In the genomic region with DNA sequence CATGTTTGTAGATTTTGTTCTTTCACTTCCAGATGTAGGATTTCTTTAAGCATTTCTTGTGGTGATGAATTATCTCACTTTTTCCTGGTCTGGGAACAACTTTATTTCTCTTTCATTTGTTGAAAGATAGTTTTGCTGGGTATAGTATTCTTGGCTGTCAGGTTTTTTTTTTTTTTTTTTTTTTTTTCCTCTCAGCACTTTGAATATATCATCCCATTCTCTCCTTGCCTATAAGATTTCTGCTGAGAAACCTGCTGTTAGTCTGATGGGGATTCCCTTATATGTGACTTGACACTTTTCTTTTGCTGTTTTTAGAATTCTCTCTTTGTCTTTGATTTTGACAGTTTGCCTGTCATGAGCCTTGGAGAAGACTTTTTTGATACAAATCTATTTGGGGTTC, we compare ENCODE assay signal across 33 cellular contexts. TPM values are rescaled to one million over a fixed set of nuclear protein-coding genes. Genes with fewer than 3 reads are reported as not detected.
"Had no signal": no experiment of that assay in that cellular context is flagged by ENCODE, and none has a peak within 500 bp of the region (broad histone marks: within the 10 kb centered on the region; RNA-seq: fewer than 3 reads in every experiment).

No MANE protein-coding gene starts in this region.

- H3K27me3 ChIP-seq: ovary, right atrium auricular region, tibial nerve, uterus had no signal

- H3K4me3 Mint-ChIP-seq: immature natural killer cell; naive thymus-derived CD4-positive, alpha-beta T cell; natural killer cell treated with Interleukin-12 subunit alpha and Interleukin-12 subunit beta and Interleukin-15 and Interleukin-18, amount 100 ng/mL, for 72 hours; stimulated activated naive CD8-positive, alpha-beta T cell treated with anti-CD3 and anti-CD28 coated beads, Interleukin-15, Interleukin-2, amounts not matched to agents 100 ng/mL and 50 ng/mL, for 24 hours; type B pancreatic cell had no signal

- DNase-seq: hypothalamus; immature natural killer cell; kidney; left ventricle myocardium inferior; mesendoderm; midbrain; mucosa of descending colon; naive thymus-derived CD4-positive, alpha-beta T cell; ovary; stimulated activated CD4-positive, alpha-beta T cell treated with anti-CD3 and anti-CD28 coated beads, Interleukin-12 subunit alpha, Interleukin-12 subunit beta, amount 100 ng/mL, for 4 hours; stimulated activated CD4-positive, alpha-beta T cell treated with anti-CD3 and anti-CD28 coated beads, Interleukin-15, amount 100 ng/mL, for 24 hours; stimulated activated CD4-positive, alpha-beta T cell treated with anti-CD3 and anti-CD28 coated beads, Interleukin-2, amount 100 ng/mL, for 24 hours; stimulated activated CD4-positive, alpha-beta T cell treated with anti-CD3 and anti-CD28 coated beads, Interleukin-4, amount 100 ng/mL, for 1 hour; stimulated activated naive CD4-positive, alpha-beta T cell; substantia nigra; uterus had no signal

- H3K27ac Mint-ChIP-seq: immature natural killer cell; naive thymus-derived CD4-positive, alpha-beta T cell; natural killer cell treated with Interleukin-12 subunit alpha and Interleukin-12 subunit beta and Interleukin-15 and Interleukin-18, amount 100 ng/mL, for 72 hours; progenitor cell of endocrine pancreas; stimulated activated naive CD8-positive, alpha-beta T cell treated with anti-CD3 and anti-CD28 coated beads, Interleukin-15, Interleukin-2, amounts not matched to agents 100 ng/mL and 50 ng/mL, for 24 hours; type B pancreatic cell had no signal

- H3K27ac ChIP-seq: left ventricle myocardium inferior, ovary, right atrium auricular region, skin epidermis, tibial nerve, uterus had no signal

- H3K27me3 Mint-ChIP-seq: naive thymus-derived CD4-positive, alpha-beta T cell; progenitor cell of endocrine pancreas had no signal

- H3K4me1 ChIP-seq: tibial nerve, uterus had no signal

- H3K4me3 ChIP-seq: left ventricle myocardium inferior, lung, mucosa of descending colon, ovary, right atrium auricular region, skin epidermis, tibial nerve, uterus had no signal

- FAIRE-seq: islet of Langerhans, kidney had no signal

- H3K36me3 ChIP-seq: ovary, right atrium auricular region, tibial nerve, uterus had no signal

- H3K9me3 ChIP-seq: ovary had no signal

- ATAC-seq: mucosa of descending colon; naive thymus-derived CD4-positive, alpha-beta T cell; natural killer cell treated with Interleukin-12 subunit alpha and Interleukin-12 subunit beta and Interleukin-15 and Interleukin-18, amount 100 ng/mL, for 72 hours; sciatic nerve had no signal

RNA-seq across cellular contexts. Expression of gene SMCO2, which starts 30.5 kb away (rescaled TPM):
- total RNA-seq: left ventricle myocardium inferior, lower leg skin, mucosa of descending colon, myocyte, omental fat pad, ovary, renal cortical epithelial cell, right atrium auricular region, temporal lobe, tibial nerve, ureter, uterus had no signal
- polyA plus RNA-seq: immature natural killer cell; naive thymus-derived CD4-positive, alpha-beta T cell; neural cell; ovary had no signal
